22 cellular contexts compared by ENCODE assay signal in the genomic region with DNA sequence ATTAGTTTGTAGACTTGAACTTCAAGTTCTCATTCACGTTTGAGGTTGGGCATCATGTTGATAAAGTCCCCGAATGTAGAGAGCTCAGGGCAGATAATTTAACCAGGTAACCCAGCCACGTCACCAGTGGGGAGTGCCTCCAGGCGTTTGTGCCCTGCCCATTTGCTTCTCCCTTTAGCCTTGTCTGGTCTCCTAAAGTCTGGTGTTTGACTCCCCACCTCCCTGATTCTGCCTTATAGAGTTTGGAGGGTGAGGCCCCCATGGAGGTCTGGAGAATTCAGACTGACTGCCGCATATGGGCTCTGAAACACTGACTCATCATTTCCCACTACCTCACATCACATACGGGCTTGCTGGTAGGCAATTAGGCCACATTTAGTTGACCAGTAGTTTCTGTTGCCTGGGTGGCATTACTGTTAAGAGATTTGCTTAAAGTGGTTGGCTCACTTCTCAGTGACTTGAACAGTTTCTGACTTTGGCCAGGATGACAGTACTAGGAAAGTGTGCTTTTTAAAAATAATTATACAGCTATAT.
DNase-seq lines count a peak whose midpoint lies in the region; ATAC-seq and TF ChIP-seq lines count a peak whose summit lies in the region.
"Had no signal": no experiment of that assay in that cellular context is flagged by ENCODE, and none has a peak within 500 bp of the region (broad histone marks: within the 10 kb centered on the region; RNA-seq: fewer than 3 reads in every experiment).

No MANE protein-coding gene starts in this region.

- ATAC-seq in activated naive CD4-positive, alpha-beta T cell treated with anti-CD3 and anti-CD28 coated beads, Interleukin-2, amount 50 U/mL, for 72 hours, result peak; percentile 29 to 42
- peak; percentile 55 for ATAC-seq in stimulated activated naive CD8-positive, alpha-beta T cell treated with anti-CD3 and anti-CD28 coated beads, Interleukin-15, amount 100 ng/mL, for 72 hours
- no peak for ATAC-seq in HG03439 (IDR thresholded peaks at IDR 0.05; ENCODE audit: unreplicated experiment)
- ATAC-seq: effector memory CD8-positive, alpha-beta T cell; PC-3; WTC11 had no signal

- no peak for DNase-seq in activated naive CD4-positive, alpha-beta T cell treated with anti-CD3 and anti-CD28 coated beads, Interleukin-2, amount 50 U/mL, for 72 hours (ENCODE audit: low spot score in 2 of 2)
- DNase-seq in activated naive CD4-positive, alpha-beta T cell treated with anti-CD3 and anti-CD28 coated beads, Interleukin-2, amount 50 U/mL, for 16 hours, result no peak
- DNase-seq in amniotic epithelial cell (ENCODE audit: low read depth) (peak; percentile 29), iris pigment epithelial cell (ENCODE audit: low read depth) (peak; percentile 53), NCI-H2171 (lab: John Stamatoyannopoulos, UW) (no peak), adrenal gland (no peak)
- no peak for DNase-seq in stimulated activated naive CD8-positive, alpha-beta T cell treated with anti-CD3 and anti-CD28 coated beads, Interleukin-15, amount 100 ng/mL, for 72 hours
- DNase-seq: activated gamma-delta T cell; aorta; CD4-positive, alpha-beta memory T cell; effector memory CD8-positive, alpha-beta T cell; MG63; NCI-H187 treated with DMSO at 0.1 percent for 48 hours; NCI-H345; pancreas; PC-3; stimulated activated CD4-positive, alpha-beta T cell treated with anti-CD3 and anti-CD28 coated beads, Interleukin-2, amount 100 ng/mL, for 48 hours; T-helper 2 cell had no signal

- H3K4me1 ChIP-seq in adrenal gland (replicated peaks in 1 of 2), result peaks cover 0 to 19% of the 10 kb centered on the region in 2 donors

- peaks cover 26% of the 10 kb centered on the region for H3K4me1 Mint-ChIP-seq in stimulated activated naive CD8-positive, alpha-beta T cell treated with anti-CD3 and anti-CD28 coated beads, Interleukin-15, amount 100 ng/mL, for 72 hours
- H3K4me1 Mint-ChIP-seq: WTC11 had no signal

- peaks cover 0 to 32% of the 10 kb centered on the region in 2 donors for H3K36me3 ChIP-seq in adrenal gland (replicated peaks in 1 of 2)

- intact Hi-C loops in adrenal gland (cut with DNase I), result no loop called here

- no peaks in the 10 kb centered on the region for H3K9me3 ChIP-seq in adrenal gland (replicated peaks in 1 of 3)
- H3K9me3 ChIP-seq: HAP-1, MG63, pancreas, SJSA1 had no signal

- no peak overlapping the region for H3K4me3 Mint-ChIP-seq in stimulated activated naive CD8-positive, alpha-beta T cell treated with anti-CD3 and anti-CD28 coated beads, Interleukin-15, amount 100 ng/mL, for 72 hours
- H3K4me3 Mint-ChIP-seq: CD4-positive, alpha-beta memory T cell; effector memory CD8-positive, alpha-beta T cell; WTC11 had no signal

- no peak for TF ChIP-seq CTCF in adrenal gland (IDR thresholded peaks at IDR 0.05)

- H3K36me3 Mint-ChIP-seq in activated naive CD4-positive, alpha-beta T cell treated with anti-CD3 and anti-CD28 coated beads, Interleukin-2, amount 50 U/mL, for 72 hours, result peaks cover 5 to 12% of the 10 kb centered on the region in 2 donors

- H3K9me3 Mint-ChIP-seq in activated naive CD4-positive, alpha-beta T cell treated with anti-CD3 and anti-CD28 coated beads, Interleukin-2, amount 50 U/mL, for 72 hours, result no peaks in the 10 kb centered on the region
- H3K9me3 Mint-ChIP-seq in stimulated activated naive CD8-positive, alpha-beta T cell treated with anti-CD3 and anti-CD28 coated beads, Interleukin-15, amount 100 ng/mL, for 72 hours, result no peaks in the 10 kb centered on the region
- H3K9me3 Mint-ChIP-seq: CD4-positive, alpha-beta memory T cell; effector memory CD8-positive, alpha-beta T cell; WTC11 had no signal

- H3K27me3 ChIP-seq in adrenal gland, result no peaks in the 10 kb centered on the region
- H3K27me3 ChIP-seq: MG63, pancreas, SJSA1 had no signal

- no peak for TF ChIP-seq POLR2A in adrenal gland (IDR thresholded peaks at IDR 0.05)

- no peaks in the 10 kb centered on the region for H3K27me3 Mint-ChIP-seq in stimulated activated naive CD8-positive, alpha-beta T cell treated with anti-CD3 and anti-CD28 coated beads, Interleukin-15, amount 100 ng/mL, for 72 hours
- H3K27me3 Mint-ChIP-seq: CD4-positive, alpha-beta memory T cell; effector memory CD8-positive, alpha-beta T cell had no signal

- H3K4me3 ChIP-seq in adrenal gland, result no peak overlapping the region
- H3K4me3 ChIP-seq: HAP-1, MG63, pancreas, SJSA1 had no signal

- peak overlapping the region in 1 of 2 donors; percentile 90 for H3K27ac Mint-ChIP-seq in activated naive CD4-positive, alpha-beta T cell treated with anti-CD3 and anti-CD28 coated beads, Interleukin-2, amount 50 U/mL, for 72 hours
- H3K27ac Mint-ChIP-seq in stimulated activated naive CD8-positive, alpha-beta T cell treated with anti-CD3 and anti-CD28 coated beads, Interleukin-15, amount 100 ng/mL, for 72 hours, result peak overlapping the region in 1 of 2 donors; percentile 48
- H3K27ac Mint-ChIP-seq: WTC11 had no signal

- 87 to 92% (median 91%) methylated on average over 6 of the region's 6 CpGs for WGBS in adrenal gland, 4 donors

- H3K27ac ChIP-seq in adrenal gland, result no peak overlapping the region
- H3K27ac ChIP-seq: pancreas, SJSA1 had no signal

Comparison
In these comparisons a context has a peak if more than half of its experiments do, and no peak if none do; other contexts are left out.
1. DNase-seq: peak in amniotic epithelial cell (single experiment) and iris pigment epithelial cell (single experiment); none in activated naive CD4-positive, alpha-beta T cell treated with anti-CD3 and anti-CD28 coated beads, Interleukin-2, amount 50 U/mL, for 72 hours (0 of 2), activated naive CD4-positive, alpha-beta T cell treated with anti-CD3 and anti-CD28 coated beads, Interleukin-2, amount 50 U/mL, for 16 hours (single experiment), stimulated activated naive CD8-positive, alpha-beta T cell treated with anti-CD3 and anti-CD28 coated beads, Interleukin-15, amount 100 ng/mL, for 72 hours (0 of 2), NCI-H2171 (single experiment) and adrenal gland (0 of 7).